In the genomic region with DNA sequence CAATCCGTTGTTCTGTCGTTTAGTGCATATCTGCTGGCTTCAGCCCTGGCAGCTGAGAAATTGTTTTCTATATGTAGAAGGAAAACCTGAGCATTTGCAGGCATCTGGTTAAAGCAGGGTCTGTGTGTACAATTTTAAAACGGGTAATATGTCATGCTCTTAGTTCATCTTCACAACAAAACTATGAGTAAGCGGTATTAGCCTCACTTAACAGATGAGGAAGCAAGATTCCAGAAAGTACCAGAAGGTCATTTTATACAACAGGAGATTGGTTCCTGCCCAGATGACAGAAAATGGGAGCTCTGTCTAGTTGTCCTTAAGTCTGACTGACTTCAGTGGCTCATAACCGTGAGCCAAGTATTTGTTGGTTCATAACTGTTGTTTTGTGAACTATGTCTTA, we compare ENCODE assay signal across 8 cellular contexts. TPM values are rescaled to one million over a fixed set of nuclear protein-coding genes. Genes with fewer than 3 reads are reported as not detected.
A peak's percentile ranks its signal among the peaks of the same experiment; 100 is the strongest.
DNase-seq lines count a peak whose midpoint lies in the region; ATAC-seq and TF ChIP-seq lines count a peak whose summit lies in the region.

No MANE protein-coding gene starts in this region.

- H3K27ac ChIP-seq in GM23338 (ENCODE audit: low read depth) (peak overlapping the region; percentile 93; the same call in 1 of the 2 replicates), gastrocnemius medialis (peak overlapping the region; percentile 93 to 97 (median 94))

- in situ Hi-C loops in gastrocnemius medialis (cut with MboI; ENCODE audit: low sequenced_read_pairs in 4 of 4), result loop anchor here in 3 of 4 donors (25.0 kb wide), 1 partner anchor 245 kb away; the partner anchor contains the start of genes CNGA4 (in 3 of the 3) and FHIP1B (in 3 of the 3)

- DNase-seq in GM23338 (ENCODE audit: low spot score) (no peak), T-helper 17 cell (no peak), fibroblast of mammary gland (ENCODE audit: low read depth) (no peak), gastrocnemius medialis (no peak), H4 (ENCODE audit: low spot score) (no peak), superior temporal gyrus (ENCODE audit: extremely low spot score) (no peak)

- peak overlapping the region; percentile 99 for H3K4me3 Mint-ChIP-seq in GM23338
- H3K4me3 Mint-ChIP-seq in T-helper 17 cell, result peak overlapping the region; percentile 96

- H2AFZ ChIP-seq in GM23338, result no peak overlapping the region

- H3K4me1 ChIP-seq in GM23338 (ENCODE audit: insufficient read depth) (0 out of 2 replicates have a peak, but pooled peaks cover 6% of the 10 kb centered on the region), gastrocnemius medialis (peaks cover 24 to 31% of the 10 kb centered on the region in 2 donors)

- H3K4me2 ChIP-seq in GM23338, result peak overlapping the region; percentile 97

- peaks cover 14% of the 10 kb centered on the region for H4K20me1 ChIP-seq in GM23338 (replicated peaks; ENCODE audit: insufficient read depth)

- H3K27me3 Mint-ChIP-seq in GM23338 (ENCODE audit: insufficient read depth, low read depth, poor library complexity), result peaks cover 9% of the 10 kb centered on the region
- no peaks in the 10 kb centered on the region for H3K27me3 Mint-ChIP-seq in T-helper 17 cell

- H3K27ac Mint-ChIP-seq in GM23338, result peak overlapping the region; percentile 82
- peak overlapping the region; percentile 94 for H3K27ac Mint-ChIP-seq in T-helper 17 cell

- no peaks in the 10 kb centered on the region for H3K9me2 ChIP-seq in GM23338 (ENCODE audit: insufficient read depth)

- H3K4me3 ChIP-seq in GM23338 (peak overlapping the region; percentile 95), fibroblast of mammary gland (ENCODE audit: control insufficient read depth, low read depth, low read length) (peak overlapping the region; percentile 98), gastrocnemius medialis (peak overlapping the region; percentile 85 to 95 (median 87))

- H3K36me3 ChIP-seq in GM23338 (ENCODE audit: insufficient read depth), result peaks cover 37% of the 10 kb centered on the region
- H3K36me3 ChIP-seq in gastrocnemius medialis, result peaks cover 0 to 52% of the 10 kb centered on the region in 2 donors

- peaks cover 49% of the 10 kb centered on the region for H3K79me2 ChIP-seq in GM23338 (replicated peaks; ENCODE audit: insufficient read depth)

- H3K9me3 ChIP-seq in T-helper 17 cell (ENCODE audit: control insufficient read depth, low read length, poor library complexity, severe bottlenecking), result no peaks in the 10 kb centered on the region
- H3K9me3 ChIP-seq in gastrocnemius medialis, result no peaks in the 10 kb centered on the region

- peaks cover 13% of the 10 kb centered on the region; the same call in 1 of the 2 replicates for H3F3A ChIP-seq in GM23338 (replicated peaks; ENCODE audit: low read depth)

- H3K36me3 Mint-ChIP-seq in GM23338 (ENCODE audit: low read depth), result peaks cover 39% of the 10 kb centered on the region
- H3K36me3 Mint-ChIP-seq in T-helper 17 cell (ENCODE audit: low read depth), result peaks cover 15% of the 10 kb centered on the region

- TF ChIP-seq CTCF in GM23338 (conservative IDR thresholded peaks at IDR 0.05; ENCODE audit: low read depth in 2 of 2) (no peak), fibroblast of mammary gland (conservative IDR thresholded peaks at IDR 0.05; ENCODE audit: control insufficient read depth, insufficient read depth, low read depth, low read length) (no peak), gastrocnemius medialis (IDR thresholded peaks at IDR 0.05 in 4 of 5, conservative IDR thresholded peaks at IDR 0.05 in 1 of 5) (no peak)

- no peaks in the 10 kb centered on the region for H3K27me3 ChIP-seq in GM23338 (ENCODE audit: insufficient read depth)
- H3K27me3 ChIP-seq in gastrocnemius medialis, result no peaks in the 10 kb centered on the region

- H3K4me1 Mint-ChIP-seq in GM23338 (peaks cover 12% of the 10 kb centered on the region), T-helper 17 cell (peaks cover 26% of the 10 kb centered on the region)

- ATAC-seq in GM23338 (no peak), T-helper 17 cell (no peak), gastrocnemius medialis (no peak), GM18511 (IDR thresholded peaks at IDR 0.05; ENCODE audit: unreplicated experiment) (no peak), HG02588 (IDR thresholded peaks at IDR 0.05; ENCODE audit: unreplicated experiment) (no peak)

- H3K9me3 Mint-ChIP-seq in GM23338, result no peaks in the 10 kb centered on the region; the same call in 2 of the 3 replicates

- intact Hi-C loops in gastrocnemius medialis (cut with DNase I; ENCODE audit: low total_unique reads), result loop anchor here (5.0 kb wide), 4 partner anchors 120 to 245 kb away; partner anchors contain the start of genes CNGA4, ILK, RRP8 and TPP1

- no peak for TF ChIP-seq POLR2A in gastrocnemius medialis (IDR thresholded peaks at IDR 0.05)

TF ChIP-seq in GM23338, 12 proteins besides CTCF, POLR2A, EP300 and RAD21 (continues in another document):
- no peak for TF ChIP-seq POLR2AphosphoS5 (IDR thresholded peaks at IDR 0.05; ENCODE audit: low read depth)
- no peak for TF ChIP-seq EZH2 (IDR thresholded peaks at IDR 0.05; ENCODE audit: low read depth, unreplicated experiment)

RNA-seq across cellular contexts. Expression of gene TIMM10B, which starts 1.1 kb away (rescaled TPM):
- total RNA-seq in GM23338 (2014; rRNA removed; shearing (Covaris generic)), result 54.2 and 76.4 TPM in 2 replicates
- 25.0 and 30.8 TPM in 2 replicates for polyA plus RNA-seq in GM23338 (2016; fragmentation: Nextera tagmentation; extraction: Ambion mirVana)
- total RNA-seq in T-helper 17 cell (10 to 100 TPM; 44.5 to 52.3 TPM), gastrocnemius medialis (10 to 100 TPM; 10.0 to 14.5 (median 12.4) TPM)
- total RNA-seq in H4 (2014; rRNA removed; shearing (Covaris generic)), result 44.4 and 45.7 TPM in 2 replicates

RNA-seq across cellular contexts. Expression of gene ARFIP2, which starts 1.3 kb away (rescaled TPM):
- 61.5 and 65.4 TPM in 2 replicates for total RNA-seq in GM23338 (2014; rRNA removed; shearing (Covaris generic))
- 34.8 and 35.4 TPM in 2 replicates for polyA plus RNA-seq in GM23338 (2016; fragmentation: Nextera tagmentation; extraction: Ambion mirVana)
- total RNA-seq in T-helper 17 cell, result 10 to 100 TPM; 53.3 to 58.6 TPM
- 10 to 100 TPM; 20.1 to 27.8 (median 24.4) TPM for total RNA-seq in gastrocnemius medialis
- 83.1 and 92.4 TPM in 2 replicates for total RNA-seq in H4 (2014; rRNA removed; shearing (Covaris generic))

RNA-seq across cellular contexts. Expression of gene TRIM3, which starts 8.7 kb away (rescaled TPM):
- total RNA-seq in GM23338 (2014; rRNA removed; shearing (Covaris generic)), result 15.0 and 21.1 TPM in 2 replicates
- polyA plus RNA-seq in GM23338 (2016; fragmentation: Nextera tagmentation; extraction: Ambion mirVana), result 7.3 and 7.9 TPM in 2 replicates
- total RNA-seq in T-helper 17 cell (10 to 100 TPM; 14.2 to 21.4 TPM), gastrocnemius medialis (10 to 100 TPM; 15.3 to 20.0 (median 16.5) TPM)
- 10.6 and 15.1 TPM in 2 replicates for total RNA-seq in H4 (2014; rRNA removed; shearing (Covaris generic))

RNA-seq across cellular contexts. Expression of gene DNHD1, which starts 14.6 kb away (rescaled TPM):
- 7.2 and 9.6 TPM in 2 replicates for total RNA-seq in GM23338 (2014; rRNA removed; shearing (Covaris generic))
- 2.5 and 3.6 TPM in 2 replicates for polyA plus RNA-seq in GM23338 (2016; fragmentation: Nextera tagmentation; extraction: Ambion mirVana)
- 10 to 100 TPM; 27.5 to 39.9 TPM for total RNA-seq in T-helper 17 cell
- 10 to 100 TPM in 1 of 4 donors, 1 to 10 TPM in 3; 3.4 to 10.5 (median 4.3) TPM for total RNA-seq in gastrocnemius medialis
- total RNA-seq in H4 (2014; rRNA removed; shearing (Covaris generic)), result 0.90 and 1.2 TPM in 2 replicates

RNA-seq across cellular contexts. Expression of gene HPX, which starts 41.6 kb away (rescaled TPM):
- total RNA-seq in GM23338 (2014; rRNA removed; shearing (Covaris generic)), result 0.50 and 0.63 TPM in 2 replicates
- polyA plus RNA-seq in GM23338 (2016; fragmentation: Nextera tagmentation; extraction: Ambion mirVana), result 0.47 and 0.71 TPM in 2 replicates
- under 1 TPM; 0.47 to 0.86 TPM for total RNA-seq in T-helper 17 cell
- total RNA-seq in gastrocnemius medialis, result 10 to 100 TPM in 1 of 4 donors, 1 to 10 TPM in 1, not detected in 2; 8.7 to 17.6 TPM
- total RNA-seq in H4 (2014; rRNA removed; shearing (Covaris generic)), result 0.72 TPM in 1 of 2 replicates, not detected in the other
